Comparison of ENCODE assay signal across 13 cellular contexts in genomic region chr2:88452980-88453582, GRCh38. TPM values are rescaled to one million over a fixed set of nuclear protein-coding genes. Genes with fewer than 3 reads are reported as not detected.
A peak's percentile ranks its signal among the peaks of the same experiment; 100 is the strongest.
DNase-seq lines count a peak whose midpoint lies in the region; ATAC-seq and TF ChIP-seq lines count a peak whose summit lies in the region.
"Had no signal": no experiment of that assay in that cellular context is flagged by ENCODE, and none has a peak within 500 bp of the region (broad histone marks: within the 10 kb centered on the region; RNA-seq: fewer than 3 reads in every experiment).

No MANE protein-coding gene starts in this region.

- TF ChIP-seq CTCF in WTC11 (IDR thresholded peaks at IDR 0.05) (no peak), fibroblast of lung (conservative IDR thresholded peaks at IDR 0.05 in 1 of 2, IDR thresholded peaks at IDR 0.05 in 1 of 2; ENCODE audit: low read depth in 1 of 2, low read length in 2 of 2) (no peak), retinal pigment epithelial cell (conservative IDR thresholded peaks at IDR 0.05; ENCODE audit: low read depth, low read length) (no peak)

- H3K4me3 ChIP-seq in fibroblast of lung (replicated peaks in 1 of 4; ENCODE audit: control extremely low read depth in 1 of 4, insufficient read depth in 1 of 4, low read depth in 3 of 4, low read length in 4 of 4) (no peak overlapping the region), retinal pigment epithelial cell (ENCODE audit: low read length) (peak overlapping the region; percentile 19)
- H3K4me3 ChIP-seq: SJSA1 had no signal

- CTCF ChIA-PET in WTC11 (lab: Charles Lee), result no interaction called here

- no peaks in the 10 kb centered on the region for H3K36me3 ChIP-seq in fibroblast of lung (ENCODE audit: control insufficient read depth, insufficient read depth, low read length)
- H3K36me3 ChIP-seq: prostate gland, SJSA1, tibial artery had no signal

- peak overlapping the region; percentile 92 for H3K27ac Mint-ChIP-seq in WTC11

- peaks cover 20% of the 10 kb centered on the region for H3K27me3 ChIP-seq in fibroblast of lung (ENCODE audit: control insufficient read depth, insufficient read depth, low read length)

- POLR2A ChIA-PET in WTC11 (lab: Charles Lee), result no interaction called here

- H3K36me3 Mint-ChIP-seq in WTC11, result peaks cover 9% of the 10 kb centered on the region

- no peaks in the 10 kb centered on the region for H3K4me1 ChIP-seq in fibroblast of lung (ENCODE audit: control insufficient read depth, extremely low read depth, insufficient read depth, low read length)
- H3K4me1 ChIP-seq: SJSA1 had no signal

- no peaks in the 10 kb centered on the region for H4K20me1 ChIP-seq in fibroblast of lung (ENCODE audit: control insufficient read depth, extremely low read depth, insufficient read depth, low read length)

- H3K27ac ChIP-seq in fibroblast of lung (ENCODE audit: insufficient read depth, low read length), result no peak overlapping the region
- H3K27ac ChIP-seq: prostate gland, SJSA1, tibial artery had no signal

- H3K4me1 Mint-ChIP-seq in WTC11, result peaks cover 23% of the 10 kb centered on the region

- H3K4me2 ChIP-seq in fibroblast of lung (ENCODE audit: extremely low read depth, insufficient read depth, low read length), result no peak overlapping the region

- H3K79me2 ChIP-seq in fibroblast of lung (ENCODE audit: control insufficient read depth, insufficient read depth, low read length), result no peaks in the 10 kb centered on the region

- no peak for ATAC-seq in WTC11
- ATAC-seq in GM18511 (IDR thresholded peaks at IDR 0.05; ENCODE audit: unreplicated experiment), result no peak

- H3K27me3 Mint-ChIP-seq in WTC11 (ENCODE audit: low read depth), result peaks cover 36% of the 10 kb centered on the region

- DNase-seq in NCI-H2171 treated with DMSO at 0.1 percent for 48 hours (lab: John Stamatoyannopoulos, UW), result peak; percentile 28
- no peak for DNase-seq in NCI-H2171 (lab: John Stamatoyannopoulos, UW)
- DNase-seq in WTC11 (ENCODE audit: low spot score), result no peak
- DNase-seq in fibroblast of lung (ENCODE audit: low read depth in 2 of 2), result peak; percentile 4 to 44
- no peak for DNase-seq in retinal pigment epithelial cell (ENCODE audit: low read depth)
- no peak for DNase-seq in activated gamma-delta T cell (lab: John Stamatoyannopoulos, UW)
- no peak for DNase-seq in UCSD-AML1 (lab: John Stamatoyannopoulos, UW; ENCODE audit: unreplicated experiment)

- H3K9me3 ChIP-seq in fibroblast of lung (ENCODE audit: control insufficient read depth, insufficient read depth, low read depth, low read length), result no peaks in the 10 kb centered on the region
- H3K9me3 ChIP-seq: prostate gland, tibial artery had no signal

- no peaks in the 10 kb centered on the region for H3K9me3 Mint-ChIP-seq in WTC11

- H2AFZ ChIP-seq in fibroblast of lung (ENCODE audit: low read length), result no peak overlapping the region

- peak overlapping the region; percentile 97 for H3K4me3 Mint-ChIP-seq in WTC11

- H3K9ac ChIP-seq in fibroblast of lung (ENCODE audit: insufficient read depth, low read length), result no peak overlapping the region

TF ChIP-seq in WTC11, 78 proteins besides CTCF, POLR2A, EP300 and RAD21:
- no peak for TF ChIP-seq NFATC4 (CRISPR knock-in tag; IDR thresholded peaks at IDR 0.05)
- no peak for TF ChIP-seq NFE2L1 (CRISPR knock-in tag; IDR thresholded peaks at IDR 0.05)
- no peak for TF ChIP-seq E2F5 (CRISPR knock-in tag; IDR thresholded peaks at IDR 0.05)
- no peak for TF ChIP-seq NR2C2 (CRISPR knock-in tag; IDR thresholded peaks at IDR 0.05)
TF ChIP-seq in WTC11: peak in this region for 0.

RNA-seq across cellular contexts. Expression of gene FOXI3, which starts 0.6 kb away (rescaled TPM):
- total RNA-seq in WTC11 (2021), result 13.4 to 14.0 TPM (median 13.5 TPM) in 3 replicates
- total RNA-seq in fibroblast of lung, result not detected in 2 replicates
- not detected in 2 replicates for polyA plus RNA-seq in fibroblast of lung
- not detected in 2 replicates for polyA plus RNA-seq in fibroblast of lung (2012)
- not detected in 2 replicates for polyA minus RNA-seq in fibroblast of lung (ENCODE audit: low replicate concordance)
- total RNA-seq: dermis microvascular lymphatic vessel endothelial cell, SJSA1 had no signal
- polyA plus RNA-seq: AG04450 had no signal

Comparison
In these comparisons a context has a peak if more than half of its experiments do, and no peak if none do; other contexts are left out.
1. DNase-seq: peak in NCI-H2171 treated with DMSO at 0.1 percent for 48 hours (single experiment) and fibroblast of lung (2 of 2); none in NCI-H2171 (single experiment), WTC11 (single experiment), retinal pigment epithelial cell (single experiment), activated gamma-delta T cell (single experiment) and UCSD-AML1 (single experiment).
2. RNA of gene FOXI3, which starts 0.6 kb away (total RNA-seq): 13.4 to 14.0 TPM in WTC11; not detected in fibroblast of lung; every median in the first group is over 10 times any median in the second.